Comparison of ENCODE assay signal across 1 cellular context in genomic region chr4:170106899-170107298, GRCh38.
TF ChIP-seq lines count a peak whose summit lies in the region.

No MANE protein-coding gene starts in this region.

TF ChIP-seq in GM23338, 12 proteins besides CTCF, POLR2A, EP300 and RAD21 (continued from another document):
- TF ChIP-seq ETS1 (IDR thresholded peaks at IDR 0.05) (no peak), STAT1 (IDR thresholded peaks at IDR 0.05; ENCODE audit: unreplicated experiment) (no peak), NANOG (IDR thresholded peaks at IDR 0.05; ENCODE audit: borderline replicate concordance) (no peak), ZNF331 (CRISPR knock-in tag; IDR thresholded peaks at IDR 0.05; ENCODE audit: low read depth) (no peak), CREB1 (CRISPR knock-in tag; IDR thresholded peaks at IDR 0.05; ENCODE audit: low read depth) (no peak), REST (IDR thresholded peaks at IDR 0.05; ENCODE audit: unreplicated experiment) (no peak), EZH2 (IDR thresholded peaks at IDR 0.05; ENCODE audit: low read depth, unreplicated experiment) (no peak), JUNB (IDR thresholded peaks at IDR 0.05; ENCODE audit: unreplicated experiment) (no peak), ZNF114 (CRISPR knock-in tag; IDR thresholded peaks at IDR 0.05) (no peak), POLR2AphosphoS5 (IDR thresholded peaks at IDR 0.05; ENCODE audit: low read depth) (no peak), ZNF462 (CRISPR knock-in tag; IDR thresholded peaks at IDR 0.05) (no peak)
